In genomic region chr18:8951491-8951890, GRCh38 we compare ENCODE assay signal across 15 cellular contexts.
A peak's percentile ranks its signal among the peaks of the same experiment; 100 is the strongest.
DNase-seq lines count a peak whose midpoint lies in the region; ATAC-seq lines count a peak whose summit lies in the region.
"Had no signal": no experiment of that assay in that cellular context is flagged by ENCODE, and none has a peak within 500 bp of the region (broad histone marks: within the 10 kb centered on the region; RNA-seq: fewer than 3 reads in every experiment).

No MANE protein-coding gene starts in this region.

- H3K9me3 Mint-ChIP-seq in naive B cell = peaks cover 0 to 23% (median 2%) of the 10 kb centered on the region in 7 donors

- H3K36me3 Mint-ChIP-seq in naive B cell = no peaks in the 10 kb centered on the region

- peak; percentile 84 for ATAC-seq in GM18907 (IDR thresholded peaks at IDR 0.05; ENCODE audit: unreplicated experiment)
- peak; percentile 78 for ATAC-seq in GM21737 (IDR thresholded peaks at IDR 0.05; ENCODE audit: unreplicated experiment)
- ATAC-seq in naive B cell (ENCODE audit: low read depth in 2 of 2) = peak; percentile 93
- no peak for ATAC-seq in HG03439 (IDR thresholded peaks at IDR 0.05; ENCODE audit: unreplicated experiment)
- ATAC-seq: esophagus mucosa had no signal

- DNase-seq in LoVo (ENCODE audit: low spot score) (peak; percentile 20), naive B cell (peak; percentile 57), AG20443 (ENCODE audit: low spot score) (no peak), superior temporal gyrus (ENCODE audit: extremely low spot score) (no peak)
- DNase-seq: activated CD4-positive, alpha-beta T cell treated with anti-CD3 and anti-CD28 coated beads, Interleukin-2, amount 50 U/mL, for 1 hour; activated naive CD4-positive, alpha-beta T cell; H7; mesendoderm; NCI-H526 treated with DMSO at 0.1 percent for 48 hours; stimulated activated CD4-positive, alpha-beta T cell treated with anti-CD3 and anti-CD28 coated beads, Interleukin-4, amount 100 ng/mL, for 24 hours had no signal

- H3K27me3 Mint-ChIP-seq in naive B cell = no peaks in the 10 kb centered on the region
- H3K27me3 Mint-ChIP-seq: progenitor cell of endocrine pancreas had no signal

- peak overlapping the region in 7 of 8 donors; percentile 64 to 88 (median 69) for H3K4me3 Mint-ChIP-seq in naive B cell

- H3K27ac Mint-ChIP-seq in naive B cell = peak overlapping the region; percentile 9 to 97 (median 92)
- H3K27ac Mint-ChIP-seq: progenitor cell of endocrine pancreas had no signal

- peaks cover 37 to 81% (median 62%) of the 10 kb centered on the region in 3 donors for H3K4me1 Mint-ChIP-seq in naive B cell

Comparison
In these comparisons a context has a peak if more than half of its experiments do, and no peak if none do; other contexts are left out.
1. DNase-seq: peak in LoVo (single experiment) and naive B cell (single experiment); none in AG20443 (single experiment) and superior temporal gyrus (single experiment).